ENCODE assay signal across 28 cellular contexts in the genomic region with DNA sequence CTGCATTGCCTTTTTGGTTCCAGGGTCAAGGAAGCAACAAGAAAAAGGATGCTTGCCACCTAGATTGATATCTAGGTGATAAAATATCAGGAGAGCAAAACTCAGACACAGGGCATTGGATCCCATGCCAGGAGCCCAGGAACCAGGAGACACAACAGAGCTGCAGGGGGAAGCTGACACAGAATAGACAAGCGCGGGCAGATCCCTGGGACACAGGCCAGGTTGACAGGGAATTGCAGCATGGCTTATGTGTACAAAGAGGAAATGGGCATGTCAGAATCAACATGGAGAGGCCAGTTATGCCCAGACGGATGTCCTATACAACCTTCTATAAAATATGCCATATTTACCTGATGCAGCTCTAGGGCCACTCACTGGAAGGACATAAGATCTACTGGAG.
DNase-seq lines count a peak whose midpoint lies in the region; ATAC-seq, FAIRE-seq and TF ChIP-seq lines count a peak whose summit lies in the region.
"Had no signal": no experiment of that assay in that cellular context is flagged by ENCODE, and none has a peak within 500 bp of the region (broad histone marks: within the 10 kb centered on the region; RNA-seq: fewer than 3 reads in every experiment).

No MANE protein-coding gene starts in this region.

- H3K9me3 ChIP-seq in HEK293 (ENCODE audit: control insufficient read depth, insufficient read depth, low read depth, low read length) (no peaks in the 10 kb centered on the region), keratinocyte (ENCODE audit: control insufficient read depth, low read depth, low read length) (no peaks in the 10 kb centered on the region)
- H3K9me3 ChIP-seq: heart right ventricle, mucosa of descending colon, tibial artery had no signal

- no peaks in the 10 kb centered on the region for H3K27me3 ChIP-seq in keratinocyte (ENCODE audit: control insufficient read depth, extremely low read depth, insufficient read depth, low read length)
- H3K27me3 ChIP-seq: heart right ventricle, tibial artery had no signal

- H2AFZ ChIP-seq in keratinocyte (ENCODE audit: control insufficient read depth, low read length) = peak overlapping the region; percentile 90

- H3K36me3 ChIP-seq in HEK293 (ENCODE audit: control insufficient read depth in 2 of 2, insufficient read depth in 1 of 2, low read length in 2 of 2) = no peaks in the 10 kb centered on the region
- no peaks in the 10 kb centered on the region for H3K36me3 ChIP-seq in keratinocyte (ENCODE audit: control insufficient read depth in 2 of 2, extremely low read depth in 1 of 2, insufficient read depth in 2 of 2, low read length in 2 of 2)
- H3K36me3 ChIP-seq: heart right ventricle, tibial artery had no signal

- peak; percentile 7 for DNase-seq in NCI-H2171 (lab: John Stamatoyannopoulos, UW)
- peak; percentile 70 for DNase-seq in RWPE1 (ENCODE audit: low spot score)
- no peak for DNase-seq in keratinocyte (ENCODE audit: low read depth, low spot score)
- no peak for DNase-seq in amniotic stem cell (lab: John Stamatoyannopoulos, UW)
- DNase-seq in OCI-M1 (lab: John Stamatoyannopoulos, UW) = no peak
- DNase-seq: ACHN; activated CD4-positive, alpha-beta T cell treated with anti-CD3 and anti-CD28 coated beads for 36 hours; activated CD8-positive, alpha-beta memory T cell treated with anti-CD3 and anti-CD28 coated beads, Interleukin-2, amount 50 U/mL, for 48 hours; activated CD8-positive, alpha-beta T cell treated with anti-CD3 and anti-CD28 coated beads for 36 hours; activated naive CD4-positive, alpha-beta T cell treated with anti-CD3 and anti-CD28 coated beads, Interleukin-2, amount 50 U/mL, for 16 hours; CD4-positive, alpha-beta memory T cell; GOT3; heart right ventricle; kidney glomerular epithelial cell; mucosa of descending colon; natural killer cell; NK-92 treated with Interleukin-12 subunit alpha and Interleukin-12 subunit beta, amount 100 ng/mL, for 24 hours; occipital lobe; PC-3; stimulated activated CD4-positive, alpha-beta T cell treated with anti-CD3 and anti-CD28 coated beads, Interleukin-4, amount 100 ng/mL, for 1 hour; T-helper 2 cell; tibial artery had no signal

- no peaks in the 10 kb centered on the region for H3K9me1 ChIP-seq in keratinocyte (ENCODE audit: control insufficient read depth, extremely low read depth, insufficient read depth, low read length)

- no peak for ATAC-seq in HG02759 (IDR thresholded peaks at IDR 0.05; ENCODE audit: unreplicated experiment)
- ATAC-seq: activated CD4-positive, alpha-beta T cell treated with anti-CD3 and anti-CD28 coated beads for 36 hours; activated CD8-positive, alpha-beta T cell treated with anti-CD3 and anti-CD28 coated beads for 36 hours; GM12878; heart right ventricle; mucosa of descending colon; natural killer cell; PC-3; Right ventricle myocardium inferior had no signal

- H3K4me1 ChIP-seq in HEK293 (ENCODE audit: control insufficient read depth, insufficient read depth, low read length) = no peaks in the 10 kb centered on the region
- H3K4me1 ChIP-seq in keratinocyte (ENCODE audit: control insufficient read depth, extremely low read depth, insufficient read depth, low read length) = peaks cover 36% of the 10 kb centered on the region
- H3K4me1 ChIP-seq: tibial artery had no signal

- no peaks in the 10 kb centered on the region for H3K79me2 ChIP-seq in keratinocyte (ENCODE audit: control insufficient read depth, insufficient read depth, low read length)

- H3K27ac ChIP-seq in HEK293 (ENCODE audit: extremely low read depth, low read depth, low read length) (no peak overlapping the region), RWPE1 (peak overlapping the region; percentile 77), keratinocyte (ENCODE audit: control insufficient read depth, insufficient read depth, low read length) (peak overlapping the region; percentile 77)
- H3K27ac ChIP-seq: heart right ventricle, KMS-11, tibial artery had no signal

- POLR2A ChIA-PET in HEK293 (lab: Yijun Ruan, JAX) (interaction anchor here (0.6 kb wide), 1 partner anchor 84 kb away, joined by 7 read pairs; a partner anchor contains a TSS), RWPE1 (lab: Yijun Ruan, JAX; ENCODE audit: low non-redundant PET) (no interaction called here)

- no peaks in the 10 kb centered on the region for H4K20me1 ChIP-seq in keratinocyte (ENCODE audit: control insufficient read depth, extremely low read depth, insufficient read depth, low read length)

- peak; percentile 98 for FAIRE-seq in keratinocyte (lab: Jason Lieb, UNC)
- FAIRE-seq: frontal cortex, GM12878 had no signal

- dilution Hi-C loops in keratinocyte (cut with MboI; ENCODE audit: extremely low pct_ligation_motif_present, low sequenced_read_pairs) = no loop called here

- TF ChIP-seq CTCF in HEK293 (tag by site-specific recombination; IDR thresholded peaks at IDR 0.05) = no peak
- TF ChIP-seq CTCF in RWPE1 (conservative IDR thresholded peaks at IDR 0.05; ENCODE audit: low read depth) = no peak
- no peak for TF ChIP-seq CTCF in keratinocyte (optimal IDR thresholded peaks at IDR 0.05 in 1 of 3, IDR thresholded peaks at IDR 0.05 in 1 of 3, conservative IDR thresholded peaks at IDR 0.05 in 1 of 3; ENCODE audit: extremely low read depth in 1 of 3, insufficient read depth in 2 of 3, low read length in 3 of 3)

- CTCF ChIA-PET in HEK293 (lab: Yijun Ruan, JAX) (no interaction called here), RWPE1 (lab: Yijun Ruan, JAX) (interaction anchor here (0.6 to 0.9 kb wide), 2 partner anchors 83 to 138 kb away, joined by 3 read pairs; no protein-coding TSS in a partner anchor)

- H3K4me3 ChIP-seq in HEK293 (ENCODE audit: low read depth, low read length) = no peak overlapping the region
- H3K4me3 ChIP-seq in keratinocyte (ENCODE audit: control insufficient read depth in 2 of 3, extremely low read depth in 1 of 3, insufficient read depth in 2 of 3, low read depth in 1 of 3, low read length in 3 of 3) = no peak overlapping the region
- H3K4me3 ChIP-seq: GM12878, heart right ventricle, mucosa of descending colon, tibial artery had no signal

- H3K9ac ChIP-seq in keratinocyte (ENCODE audit: control insufficient read depth, extremely low read depth, insufficient read depth, low read length) = no peak overlapping the region
- H3K9ac ChIP-seq: KMS-11 had no signal

- peak overlapping the region; percentile 26 for H3K4me2 ChIP-seq in keratinocyte (ENCODE audit: control insufficient read depth, extremely low read depth, insufficient read depth, low read depth, low read length)
- H3K4me2 ChIP-seq: KMS-11 had no signal

TF ChIP-seq in HEK293, 187 proteins besides CTCF, POLR2A, EP300 and RAD21:
- TF ChIP-seq ZBTB20 (tag by site-specific recombination; IDR thresholded peaks at IDR 0.05) (0 out of 2 replicates have a peak, but pooled peaks have one; percentile 23), SP7 (tag by site-specific recombination; IDR thresholded peaks at IDR 0.05) (no peak)
- TF ChIP-seq, protein P1, sequence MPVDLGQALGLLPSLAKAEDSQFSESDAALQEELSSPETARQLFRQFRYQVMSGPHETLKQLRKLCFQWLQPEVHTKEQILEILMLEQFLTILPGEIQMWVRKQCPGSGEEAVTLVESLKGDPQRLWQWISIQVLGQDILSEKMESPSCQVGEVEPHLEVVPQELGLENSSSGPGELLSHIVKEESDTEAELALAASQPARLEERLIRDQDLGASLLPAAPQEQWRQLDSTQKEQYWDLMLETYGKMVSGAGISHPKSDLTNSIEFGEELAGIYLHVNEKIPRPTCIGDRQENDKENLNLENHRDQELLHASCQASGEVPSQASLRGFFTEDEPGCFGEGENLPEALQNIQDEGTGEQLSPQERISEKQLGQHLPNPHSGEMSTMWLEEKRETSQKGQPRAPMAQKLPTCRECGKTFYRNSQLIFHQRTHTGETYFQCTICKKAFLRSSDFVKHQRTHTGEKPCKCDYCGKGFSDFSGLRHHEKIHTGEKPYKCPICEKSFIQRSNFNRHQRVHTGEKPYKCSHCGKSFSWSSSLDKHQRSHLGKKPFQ (tag by site-specific recombination; IDR thresholded peaks at IDR 0.05) = no peak

Comparison
In these comparisons a context has a peak if more than half of its experiments do, and no peak if none do; other contexts are left out.
1. DNase-seq: peak in NCI-H2171 (single experiment) and RWPE1 (single experiment); none in keratinocyte (single experiment), amniotic stem cell (single experiment) and OCI-M1 (single experiment).